2 cellular contexts compared by ENCODE assay signal in genomic region chr1:28003117-28003516, GRCh38.
TF ChIP-seq lines count a peak whose summit lies in the region.
"Not testable (repeated sequence)": the region's sequence is repeated elsewhere in the genome, so short reads cannot be mapped to it uniquely, and the experiment has no call there.

No MANE protein-coding gene starts in this region.

TF ChIP-seq in K562, 482 proteins besides CTCF, POLR2A, EP300 and RAD21:
- peak; percentile 85 for TF ChIP-seq FOXP1 (CRISPR knock-in tag; IDR thresholded peaks at IDR 0.05)

TF ChIP-seq in HepG2, 621 proteins besides CTCF, POLR2A, EP300 and RAD21:
- TF ChIP-seq FOXP1 (IDR thresholded peaks at IDR 0.05), result peak; percentile 84
- not testable (repeated sequence) for TF ChIP-seq FOXP1 (CRISPR knock-in tag; IDR thresholded peaks at IDR 0.05)
